ENCODE assay signal across 27 cellular contexts in the genomic region with DNA sequence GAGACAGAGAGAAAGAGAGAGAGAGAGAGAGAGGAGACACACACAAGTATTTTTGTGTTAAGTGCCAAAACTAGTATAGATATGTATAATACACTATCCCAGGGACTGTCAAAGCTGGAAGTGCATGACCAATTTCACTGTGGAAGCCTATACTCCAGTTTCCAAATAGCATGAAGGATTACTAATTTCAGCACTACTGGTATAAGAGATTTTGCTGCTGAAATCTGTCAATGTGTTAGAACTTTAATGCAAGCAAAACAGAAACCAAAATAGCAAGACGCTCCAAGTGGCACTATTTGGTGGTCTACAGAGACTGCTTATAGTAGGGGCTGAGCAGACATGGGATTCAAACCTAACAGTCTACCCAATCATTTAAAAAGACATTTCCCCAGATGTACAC.
DNase-seq lines count a peak whose midpoint lies in the region; ATAC-seq and TF ChIP-seq lines count a peak whose summit lies in the region.
"Had no signal": no experiment of that assay in that cellular context is flagged by ENCODE, and none has a peak within 500 bp of the region (broad histone marks: within the 10 kb centered on the region; RNA-seq: fewer than 3 reads in every experiment).

No MANE protein-coding gene starts in this region.

- H3K27ac Mint-ChIP-seq in activated CD4-positive, alpha-beta T cell treated with anti-CD3 and anti-CD28 coated beads for 36 hours: no peak overlapping the region
- no peak overlapping the region for H3K27ac Mint-ChIP-seq in natural killer cell treated with Interleukin-12 subunit alpha and Interleukin-12 subunit beta and Interleukin-15 and Interleukin-18, amount 100 ng/mL, for 72 hours
- H3K27ac Mint-ChIP-seq in Calu3 (ENCODE audit: unreplicated experiment): no peak overlapping the region
- H3K27ac Mint-ChIP-seq: activated naive CD8-positive, alpha-beta T cell treated with anti-CD3 and anti-CD28 coated beads, Interleukin-2, amount 10 ng/mL, durations not matched to agents 7 days and 5 days; dendritic cell treated with granulocyte-macrophage colony-stimulating factor and Interleukin-4, amounts not matched to agents 40 ng/mL and 50 ng/mL, for 4 days; stimulated activated naive CD8-positive, alpha-beta T cell treated with anti-CD3 and anti-CD28 coated beads, Interleukin-15, amount 100 ng/mL, for 72 hours had no signal

- no peaks in the 10 kb centered on the region for H3K27me3 Mint-ChIP-seq in activated CD4-positive, alpha-beta T cell treated with anti-CD3 and anti-CD28 coated beads for 36 hours
- H3K27me3 Mint-ChIP-seq in natural killer cell treated with Interleukin-12 subunit alpha and Interleukin-12 subunit beta and Interleukin-15 and Interleukin-18, amount 100 ng/mL, for 72 hours: no peaks in the 10 kb centered on the region
- no peaks in the 10 kb centered on the region for H3K27me3 Mint-ChIP-seq in Calu3 (ENCODE audit: unreplicated experiment)
- H3K27me3 Mint-ChIP-seq: brain; dendritic cell treated with granulocyte-macrophage colony-stimulating factor and Interleukin-4, amounts not matched to agents 40 ng/mL and 50 ng/mL, for 4 days; stimulated activated naive CD8-positive, alpha-beta T cell treated with anti-CD3 and anti-CD28 coated beads, Interleukin-15, amount 100 ng/mL, for 72 hours had no signal

- DNase-seq in activated CD4-positive, alpha-beta T cell treated with anti-CD3 and anti-CD28 coated beads for 36 hours: no peak
- DNase-seq in activated CD4-positive, alpha-beta T cell treated with anti-CD3 and anti-CD28 coated beads for 4 hours: no peak
- DNase-seq in NAMALWA (ENCODE audit: low spot score) (peak; percentile 2), mammary epithelial cell (no peak), Calu3 (no peak), COLO829 (ENCODE audit: low spot score) (no peak)
- DNase-seq in natural killer cell treated with Interleukin-12 subunit alpha and Interleukin-12 subunit beta and Interleukin-15 and Interleukin-18, amount 100 ng/mL, for 72 hours (ENCODE audit: low spot score): no peak
- DNase-seq: 8988T; activated CD4-positive, alpha-beta T cell treated with anti-CD3 and anti-CD28 coated beads, Interleukin-2, amount 50 U/mL, for 4 hours; activated naive CD8-positive, alpha-beta T cell treated with anti-CD3 and anti-CD28 coated beads, Interleukin-2, amount 10 ng/mL, durations not matched to agents 7 days and 5 days; activated T-cell treated with anti-CD3 and anti-CD28 coated beads, Interleukin-2, amount 50 U/mL, for 4 hours; BE2C; H7; hypothalamus; islet precursor cell; naive thymus-derived CD4-positive, alpha-beta T cell; NCI-H1436; NCI-H2171 treated with DMSO at 0.1 percent for 48 hours; OCI-M1; SHP77; stimulated activated CD4-positive, alpha-beta T cell treated with anti-CD3 and anti-CD28 coated beads, Interleukin-2, amount 100 ng/mL, for 24 hours; stimulated activated naive CD8-positive, alpha-beta T cell treated with anti-CD3 and anti-CD28 coated beads, Interleukin-15, amount 100 ng/mL, for 72 hours; transverse colon had no signal

- no peaks in the 10 kb centered on the region for H3K27me3 ChIP-seq in mammary epithelial cell (ENCODE audit: insufficient read depth, low read length)
- H3K27me3 ChIP-seq: BE2C, transverse colon had no signal

- peaks cover 2% of the 10 kb centered on the region for H3K36me3 Mint-ChIP-seq in activated CD4-positive, alpha-beta T cell treated with anti-CD3 and anti-CD28 coated beads for 36 hours (ENCODE audit: low read depth)
- no peaks in the 10 kb centered on the region for H3K36me3 Mint-ChIP-seq in natural killer cell treated with Interleukin-12 subunit alpha and Interleukin-12 subunit beta and Interleukin-15 and Interleukin-18, amount 100 ng/mL, for 72 hours
- no peaks in the 10 kb centered on the region for H3K36me3 Mint-ChIP-seq in Calu3 (ENCODE audit: insufficient read depth, unreplicated experiment)
- H3K36me3 Mint-ChIP-seq: activated naive CD8-positive, alpha-beta T cell treated with anti-CD3 and anti-CD28 coated beads, Interleukin-2, amount 10 ng/mL, durations not matched to agents 7 days and 5 days; brain had no signal

- H3K4me1 ChIP-seq in mammary epithelial cell (ENCODE audit: insufficient read depth, low read length): no peaks in the 10 kb centered on the region

- H3K4me2 ChIP-seq in mammary epithelial cell (ENCODE audit: insufficient read depth, low read depth, low read length): no peak overlapping the region

- CTCF ChIA-PET in activated CD4-positive, alpha-beta T cell treated with anti-CD3 and anti-CD28 coated beads for 36 hours (lab: Charles Lee): interaction anchor here (0.9 kb wide), 1 partner anchor 9 kb away, joined by 4 read pairs; no protein-coding TSS in a partner anchor
- CTCF ChIA-PET in mammary epithelial cell (lab: Charles Lee; ENCODE audit: low non-redundant PET): no interaction called here
- CTCF ChIA-PET in Calu3 (lab: Charles Lee): no interaction called here

- intact Hi-C loops in activated CD4-positive, alpha-beta T cell treated with anti-CD3 and anti-CD28 coated beads for 36 hours (cut with DNase I, micrococcal nuclease): no loop called here
- intact Hi-C loops in mammary epithelial cell (cut with micrococcal nuclease) (no loop called here), Calu3 (cut with micrococcal nuclease; ENCODE audit: unreplicated experiment) (no loop called here)

- no peaks in the 10 kb centered on the region for H3K9me3 ChIP-seq in mammary epithelial cell (replicated peaks; ENCODE audit: insufficient read depth, low read length)
- H3K9me3 ChIP-seq: BE2C, transverse colon had no signal

- H3K36me3 ChIP-seq in mammary epithelial cell (ENCODE audit: insufficient read depth, low read length): no peaks in the 10 kb centered on the region
- H3K36me3 ChIP-seq: BE2C, transverse colon had no signal

- dilution Hi-C loops in mammary epithelial cell (cut with HindIII; ENCODE audit: low sequenced_read_pairs): no loop called here

- no peak overlapping the region for H3K4me3 Mint-ChIP-seq in activated CD4-positive, alpha-beta T cell treated with anti-CD3 and anti-CD28 coated beads for 36 hours
- H3K4me3 Mint-ChIP-seq in natural killer cell treated with Interleukin-12 subunit alpha and Interleukin-12 subunit beta and Interleukin-15 and Interleukin-18, amount 100 ng/mL, for 72 hours: peak overlapping the region; percentile 58
- no peak overlapping the region for H3K4me3 Mint-ChIP-seq in Calu3 (ENCODE audit: low read depth, unreplicated experiment)
- H3K4me3 Mint-ChIP-seq: activated naive CD8-positive, alpha-beta T cell treated with anti-CD3 and anti-CD28 coated beads, Interleukin-2, amount 10 ng/mL, durations not matched to agents 7 days and 5 days; activated T-cell treated with anti-CD3 and anti-CD28 coated beads, Interleukin-2, amount 50 U/mL, for 4 hours; dendritic cell treated with granulocyte-macrophage colony-stimulating factor and Interleukin-4, amounts not matched to agents 40 ng/mL and 50 ng/mL, for 4 days; naive thymus-derived CD4-positive, alpha-beta T cell; stimulated activated naive CD8-positive, alpha-beta T cell treated with anti-CD3 and anti-CD28 coated beads, Interleukin-15, amount 100 ng/mL, for 72 hours had no signal

- H3K27ac ChIP-seq in mammary epithelial cell (ENCODE audit: insufficient read depth, low read depth, low read length): no peak overlapping the region
- H3K27ac ChIP-seq: transverse colon had no signal

- WGBS in mammary epithelial cell (ENCODE audit: low coverage, missing lambda C conversion rate): 87% methylated on average over 1 of the region's 1 CpG

- H3K4me1 Mint-ChIP-seq in activated CD4-positive, alpha-beta T cell treated with anti-CD3 and anti-CD28 coated beads for 36 hours: peaks cover 3% of the 10 kb centered on the region
- peaks cover 7 to 42% of the 10 kb centered on the region in 2 donors for H3K4me1 Mint-ChIP-seq in natural killer cell treated with Interleukin-12 subunit alpha and Interleukin-12 subunit beta and Interleukin-15 and Interleukin-18, amount 100 ng/mL, for 72 hours (ENCODE audit: low read depth in 2 of 2)
- H3K4me1 Mint-ChIP-seq in Calu3 (ENCODE audit: low read depth, unreplicated experiment): no peaks in the 10 kb centered on the region
- H3K4me1 Mint-ChIP-seq: stimulated activated naive CD8-positive, alpha-beta T cell treated with anti-CD3 and anti-CD28 coated beads, Interleukin-15, amount 100 ng/mL, for 72 hours had no signal

- no peak overlapping the region for H2AFZ ChIP-seq in mammary epithelial cell (ENCODE audit: low read depth, low read length)

- no peak overlapping the region for H3K9ac ChIP-seq in mammary epithelial cell (ENCODE audit: insufficient read depth, low read length)

- ATAC-seq in activated CD4-positive, alpha-beta T cell treated with anti-CD3 and anti-CD28 coated beads for 36 hours: peak; percentile 83
- ATAC-seq in GM19395 (IDR thresholded peaks at IDR 0.05; ENCODE audit: unreplicated experiment): peak; percentile 43
- ATAC-seq in natural killer cell treated with Interleukin-12 subunit alpha and Interleukin-12 subunit beta and Interleukin-15 and Interleukin-18, amount 100 ng/mL, for 72 hours: peak; percentile 65 to 88
- ATAC-seq: naive thymus-derived CD4-positive, alpha-beta T cell; stimulated activated naive CD8-positive, alpha-beta T cell treated with anti-CD3 and anti-CD28 coated beads, Interleukin-15, amount 100 ng/mL, for 72 hours had no signal

- H3K9me3 Mint-ChIP-seq in activated CD4-positive, alpha-beta T cell treated with anti-CD3 and anti-CD28 coated beads for 36 hours (ENCODE audit: low read depth): no peaks in the 10 kb centered on the region
- no peaks in the 10 kb centered on the region for H3K9me3 Mint-ChIP-seq in natural killer cell treated with Interleukin-12 subunit alpha and Interleukin-12 subunit beta and Interleukin-15 and Interleukin-18, amount 100 ng/mL, for 72 hours
- H3K9me3 Mint-ChIP-seq in Calu3 (ENCODE audit: low read depth, unreplicated experiment): no peaks in the 10 kb centered on the region
- H3K9me3 Mint-ChIP-seq: activated naive CD8-positive, alpha-beta T cell treated with anti-CD3 and anti-CD28 coated beads, Interleukin-2, amount 10 ng/mL, durations not matched to agents 7 days and 5 days; activated T-cell treated with anti-CD3 and anti-CD28 coated beads, Interleukin-2, amount 50 U/mL, for 4 hours; brain; dendritic cell treated with granulocyte-macrophage colony-stimulating factor and Interleukin-4, amounts not matched to agents 40 ng/mL and 50 ng/mL, for 4 days; naive thymus-derived CD4-positive, alpha-beta T cell; stimulated activated naive CD8-positive, alpha-beta T cell treated with anti-CD3 and anti-CD28 coated beads, Interleukin-15, amount 100 ng/mL, for 72 hours had no signal

- no peaks in the 10 kb centered on the region for H3K79me2 ChIP-seq in mammary epithelial cell (ENCODE audit: insufficient read depth, low read length)

- in situ Hi-C loops in mammary epithelial cell (cut with MboI; ENCODE audit: low sequenced_read_pairs in 2 of 2): no loop called here

- no peak for TF ChIP-seq CTCF in mammary epithelial cell (conservative IDR thresholded peaks at IDR 0.05 in 1 of 2, IDR thresholded peaks at IDR 0.05 in 1 of 2; ENCODE audit: extremely low read depth in 1 of 2, insufficient read depth in 1 of 2, low read depth in 1 of 2, low read length in 2 of 2)
- TF ChIP-seq CTCF in Calu3 (IDR thresholded peaks at IDR 0.05; ENCODE audit: unreplicated experiment): no peak

- no peak overlapping the region for H3K4me3 ChIP-seq in mammary epithelial cell (replicated peaks in 1 of 3; ENCODE audit: insufficient read depth in 1 of 3, low read depth in 2 of 3, low read length in 3 of 3)
- H3K4me3 ChIP-seq: lung, transverse colon had no signal

- no TSS peak for BruUV-seq in mammary epithelial cell (replicated peaks; lab: Mats Ljungman, UMichigan)
- no TSS peak for BruUV-seq in Calu3 (replicated peaks; lab: Mats Ljungman, UMichigan)

- POLR2A ChIA-PET in activated CD4-positive, alpha-beta T cell treated with anti-CD3 and anti-CD28 coated beads for 36 hours (lab: Charles Lee): interaction anchor here (0.5 kb wide), 1 partner anchor 50 kb away, joined by 5 read pairs; no protein-coding TSS in a partner anchor

- no peaks in the 10 kb centered on the region for H4K20me1 ChIP-seq in mammary epithelial cell (ENCODE audit: insufficient read depth, low read length)
